In genomic region chr2:163734911-163735691, GRCh38 we compare ENCODE assay signal across 8 cellular contexts. TPM values are rescaled to one million over a fixed set of nuclear protein-coding genes. Genes with fewer than 3 reads are reported as not detected.
DNase-seq lines count a peak whose midpoint lies in the region; ATAC-seq, FAIRE-seq and TF ChIP-seq lines count a peak whose summit lies in the region.

No MANE protein-coding gene starts in this region.

- H3K9ac ChIP-seq in H1 (replicated peaks in 1 of 4; ENCODE audit: extremely low read depth in 1 of 4, low read depth in 3 of 4, low read length in 3 of 4), result peak overlapping the region in 3 of 4 experiments; percentile 83 to 97 (median 97)

- POLR2A ChIA-PET in H1 (lab: Charles Lee; ENCODE audit: partially characterized antibody), result interaction anchor here (0.6 to 2.5 kb wide), 15 partner anchors 14 to 600 kb away, joined by 3 to 10 read pairs (median 3); no protein-coding TSS in a partner anchor

- peak; percentile 87 for FAIRE-seq in H1 (lab: Jason Lieb, UNC)

- H4K5ac ChIP-seq in H1 (ENCODE audit: insufficient read length, low read depth, low read length), result no peak overlapping the region

- H3K27me3 ChIP-seq in H1 (replicated peaks in 1 of 4; ENCODE audit: control insufficient read depth in 3 of 4, extremely low read depth in 1 of 4, insufficient read depth in 3 of 4, low read length in 3 of 4) (no peaks in the 10 kb centered on the region), muscle layer of duodenum (ENCODE audit: low read depth, low read length) (no peaks in the 10 kb centered on the region)

- no peak overlapping the region; the same call in 1 of the 2 replicates for H2BK5ac ChIP-seq in H1 (ENCODE audit: low read depth, low read length)

- H3K79me2 ChIP-seq in H1 (ENCODE audit: control insufficient read depth in 1 of 2, insufficient read depth in 2 of 2, low read length in 2 of 2), result peaks cover 0 to 55% of the 10 kb centered on the region in 2 experiments; a peak in 3 of 4 replicates

- H4K8ac ChIP-seq in H1 (ENCODE audit: extremely low read depth, insufficient read depth, low read length), result no peak overlapping the region

- H3K36me3 ChIP-seq in H1 (ENCODE audit: control insufficient read depth in 2 of 4, insufficient read depth in 4 of 4, low read length in 3 of 4), result no peaks in the 10 kb centered on the region
- H3K36me3 ChIP-seq in muscle layer of duodenum (ENCODE audit: control insufficient read depth in 1 of 2, insufficient read depth in 2 of 2, low read length in 2 of 2), result no peaks in the 10 kb centered on the region

- DNase-seq in AG09309 (ENCODE audit: low read depth) (no peak), NCI-H2227 (lab: John Stamatoyannopoulos, UW; ENCODE audit: unreplicated experiment) (peak; percentile 80), H1 (ENCODE audit: low read depth in 1 of 2, low spot score in 2 of 2) (no peak), NCI-H187 (lab: John Stamatoyannopoulos, UW) (no peak), Kasumi-1 (lab: John Stamatoyannopoulos, UW) (no peak)
- DNase-seq in stimulated activated CD4-positive, alpha-beta T cell treated with anti-CD3 and anti-CD28 coated beads, Interleukin-4, amount 100 ng/mL, for 24 hours, result no peak

- no peak overlapping the region for H2BK15ac ChIP-seq in H1 (ENCODE audit: low read length)

- H3K27ac ChIP-seq in H1 (ENCODE audit: low read depth, low read length), result no peak overlapping the region
- peak overlapping the region; percentile 76 for H3K27ac ChIP-seq in muscle layer of duodenum (ENCODE audit: low read length)

- TF ChIP-seq RAD21 in H1 (IDR thresholded peaks at IDR 0.05 in 1 of 2, conservative IDR thresholded peaks at IDR 0.05 in 1 of 2; ENCODE audit: low read depth in 2 of 2, low read length in 2 of 2), result no peak

- TF ChIP-seq POLR2A in H1 (IDR thresholded peaks at IDR 0.05; ENCODE audit: control extremely low read depth in 1 of 2, low read depth in 2 of 2, low read length in 2 of 2), result no peak

- H4K20me1 ChIP-seq in H1 (replicated peaks in 1 of 2; ENCODE audit: control insufficient read depth in 1 of 2, insufficient read depth in 2 of 2, low read length in 2 of 2), result peaks cover 0 to 1% of the 10 kb centered on the region in 2 experiments

- H2BK12ac ChIP-seq in H1 (ENCODE audit: low read depth, low read length), result no peak overlapping the region

- CTCF ChIA-PET in H1 (lab: Charles Lee; ENCODE audit: partially characterized antibody), result interaction anchor here (0.6 to 1.2 kb wide), 6 partner anchors 12 to 263 kb away, joined by 3 to 4 read pairs (median 3); no protein-coding TSS in a partner anchor

- 2% methylated on average over 17 of the region's 17 CpGs; no CpG with 5 or more reads in 1 of the 2 experiments for WGBS in H1 (ENCODE audit: extremely low coverage in 1 of 2, insufficient coverage in 1 of 2, insufficient read length in 1 of 2, insufficient replicate concordance in 2 of 2, low coverage in 1 of 2, low lambda C conversion rate in 2 of 2, missing lambda C conversion rate in 1 of 2), 2 experiments

- TF ChIP-seq CTCF in AG09309 (IDR thresholded peaks at IDR 0.05; ENCODE audit: control insufficient read depth, insufficient read depth, low read depth, low read length, missing control alignments) (no peak), H1 (IDR thresholded peaks at IDR 0.05; ENCODE audit: control extremely low read depth in 1 of 3, insufficient read depth in 1 of 3, low read depth in 1 of 3, low read length in 3 of 3) (no peak)

- H3K4me3 ChIP-seq in AG09309 (ENCODE audit: control insufficient read depth, low read depth, low read length) (peak overlapping the region; percentile 90), H1 (ENCODE audit: extremely low read depth in 1 of 4, insufficient read depth in 2 of 4, low read depth in 3 of 4, low read length in 4 of 4) (peak overlapping the region; percentile 54 to 99 (median 80)), muscle layer of duodenum (ENCODE audit: low read depth in 1 of 2, low read length in 2 of 2) (peak overlapping the region; percentile 80 to 89)

- H2AFZ ChIP-seq in H1 (ENCODE audit: low read length), result peak overlapping the region; percentile 4; the same call in 1 of the 2 replicates

- H3K56ac ChIP-seq in H1 (replicated peaks; ENCODE audit: insufficient read length, low read depth, low read length), result no peak overlapping the region

- no peak overlapping the region for H4K91ac ChIP-seq in H1 (replicated peaks; ENCODE audit: insufficient read length, low read length)

- no peak overlapping the region for H2BK20ac ChIP-seq in H1 (ENCODE audit: low read length)

- H3K18ac ChIP-seq in H1 (ENCODE audit: extremely low read depth, low read length), result peak overlapping the region; percentile 29; the same call in 1 of the 2 replicates

- peaks cover 7% of the 10 kb centered on the region for H3K23me2 ChIP-seq in H1 (ENCODE audit: low read depth, low read length)

- no peak for TF ChIP-seq EP300 in H1 (IDR thresholded peaks at IDR 0.05; ENCODE audit: borderline replicate concordance in 1 of 2, low read depth in 2 of 2, low read length in 2 of 2)

- no peaks in the 10 kb centered on the region for H3K79me1 ChIP-seq in H1 (ENCODE audit: low read depth, low read length)

- ATAC-seq in HG03571 (IDR thresholded peaks at IDR 0.05; ENCODE audit: unreplicated experiment), result no peak

- no peak overlapping the region for H2AK5ac ChIP-seq in H1 (ENCODE audit: low read depth, low read length)

- H3K23ac ChIP-seq in H1 (ENCODE audit: insufficient read length), result no peak overlapping the region

- H3K14ac ChIP-seq in H1 (ENCODE audit: insufficient read length), result no peak overlapping the region

- H3K4me2 ChIP-seq in H1 (ENCODE audit: insufficient read depth in 1 of 2, low read depth in 2 of 2, low read length in 2 of 2), result peak overlapping the region; percentile 87 to 95

- H3K4me1 ChIP-seq in H1 (replicated peaks in 1 of 4; ENCODE audit: control insufficient read depth in 3 of 4, insufficient read depth in 4 of 4, low read length in 3 of 4) (peaks cover 0 to 7% (median 1%) of the 10 kb centered on the region in 4 experiments; a peak in 3 of 7 replicates), muscle layer of duodenum (ENCODE audit: control insufficient read depth in 1 of 2, insufficient read depth in 2 of 2, low read length in 2 of 2) (peaks cover 0 to 9% of the 10 kb centered on the region in 2 donors)

- no peak overlapping the region for H3K4ac ChIP-seq in H1 (replicated peaks; ENCODE audit: insufficient read length, low read depth, low read length)

- no peak overlapping the region for H2BK120ac ChIP-seq in H1 (replicated peaks; ENCODE audit: low read depth, low read length)

- no peaks in the 10 kb centered on the region for H3K9me3 ChIP-seq in H1 (ENCODE audit: insufficient read depth in 2 of 2, low read depth in 1 of 2, low read length in 1 of 2)
- no peaks in the 10 kb centered on the region for H3K9me3 ChIP-seq in muscle layer of duodenum (ENCODE audit: control insufficient read depth in 1 of 2, low read length in 2 of 2)

TF ChIP-seq in H1, 55 proteins besides CTCF, POLR2A, EP300 and RAD21:
- TF ChIP-seq SIRT6 (IDR thresholded peaks at IDR 0.05; ENCODE audit: low read length) (no peak), NRF1 (IDR thresholded peaks at IDR 0.05; ENCODE audit: low read depth, low read length) (no peak), TAF1 (IDR thresholded peaks at IDR 0.05; ENCODE audit: low read depth, low read length) (0 out of 2 replicates have a peak, but pooled peaks have one; percentile 28), SIN3A (conservative IDR thresholded peaks at IDR 0.05 in 1 of 2, IDR thresholded peaks at IDR 0.05 in 1 of 2; ENCODE audit: low read depth in 1 of 2, low read length in 2 of 2) (0 out of 4 replicates have a peak, but pooled peaks of 1 of the 2 experiments have one; percentile 60), RXRA (IDR thresholded peaks at IDR 0.05; ENCODE audit: insufficient read depth, low read depth, low read length) (no peak)

RNA-seq across cellular contexts. Expression of gene FIGN, which starts 0.7 kb away (rescaled TPM):
- 21.5 and 22.8 TPM in 2 replicates for total RNA-seq in H1 (2021; fragmentation: NEBNext Ultra II Directional; extraction: Animal tissue kit (Norgen Biotek cat#: 25700))
- polyA plus RNA-seq in H1 (2011; rRNA removed), result 5.0 and 6.0 TPM in 2 replicates
- 5.5 TPM for polyA plus RNA-seq in H1 (2011; cell fraction: cytosol; rRNA removed)
- 11.5 TPM for polyA plus RNA-seq in H1 (2011; cell fraction: nucleus; rRNA removed)
- polyA plus RNA-seq in H1 (2012, experiment 1 of 2), result 5.0 to 10.1 TPM (median 7.2 TPM) in 4 replicates
- 0.42 TPM for polyA plus RNA-seq in H1 (2012, experiment 2 of 2)
- 6.6 TPM for polyA plus RNA-seq in H1 (2013, experiment 1 of 2)
- polyA plus RNA-seq in H1 (2013, experiment 2 of 2), result 6.6 TPM
- 17.7 and 19.0 TPM in 2 replicates for polyA minus RNA-seq in H1 (2011; rRNA and poly(A)+ RNA removed)
- polyA minus RNA-seq in H1 (2011; cell fraction: cytosol; rRNA and poly(A)+ RNA removed), result 10.5 TPM
- polyA minus RNA-seq in H1 (2011; cell fraction: nucleus; rRNA and poly(A)+ RNA removed), result 25.1 TPM
